ENCODE assay signal across 17 cellular contexts in genomic region chr11:109794501-109794900, GRCh38.
"Had no signal": no experiment of that assay in that cellular context is flagged by ENCODE, and none has a peak within 500 bp of the region (broad histone marks: within the 10 kb centered on the region; RNA-seq: fewer than 3 reads in every experiment).

No MANE protein-coding gene starts in this region.

- H3K36me3 ChIP-seq: colonic mucosa, gastrocnemius medialis, right atrium auricular region had no signal

- H3K27ac ChIP-seq: colonic mucosa, gastrocnemius medialis, right atrium auricular region had no signal

- ATAC-seq: activated CD8-positive, alpha-beta memory T cell treated with anti-CD3 and anti-CD28 coated beads, Interleukin-2, amount 10 ng/mL, durations not matched to agents 7 days and 5 days; gastrocnemius medialis; left ventricle myocardium superior; stimulated activated memory B cell treated with anti-CD40 and anti-IgM and Interleukin-4, amounts not matched to agents 10 μg/mL and 1 μg/mL and 100 μg/mL, for 72 hours had no signal

- H3K4me3 ChIP-seq: colonic mucosa, gastrocnemius medialis, right atrium auricular region had no signal

- H3K9me3 ChIP-seq: colonic mucosa, gastrocnemius medialis, right atrium auricular region had no signal

- H3K27me3 ChIP-seq: colonic mucosa, gastrocnemius medialis, right atrium auricular region had no signal

- H3K27ac Mint-ChIP-seq: activated CD8-positive, alpha-beta memory T cell treated with anti-CD3 and anti-CD28 coated beads, Interleukin-2, amount 10 ng/mL, durations not matched to agents 7 days and 5 days; activated naive CD4-positive, alpha-beta T cell treated with anti-CD3 and anti-CD28 coated beads, Interleukin-2, amount 50 U/mL, for 24 hours; activated T-cell treated with anti-CD3 and anti-CD28 coated beads, Interleukin-2, amount 50 U/mL, for 24 hours; stimulated activated memory B cell treated with anti-CD40 and anti-IgM and Interleukin-4, amounts not matched to agents 10 μg/mL and 1 μg/mL and 100 μg/mL, for 72 hours had no signal

- H3K9me3 Mint-ChIP-seq: activated naive CD4-positive, alpha-beta T cell treated with anti-CD3 and anti-CD28 coated beads, Interleukin-2, amount 50 U/mL, for 24 hours; activated T-cell treated with anti-CD3 and anti-CD28 coated beads, Interleukin-2, amount 50 U/mL, for 24 hours; neural crest cell; stimulated activated memory B cell treated with anti-CD40 and anti-IgM and Interleukin-4, amounts not matched to agents 10 μg/mL and 1 μg/mL and 100 μg/mL, for 72 hours had no signal

- H3K4me1 ChIP-seq: colonic mucosa, gastrocnemius medialis, right atrium auricular region had no signal

- H3K27me3 Mint-ChIP-seq: activated CD8-positive, alpha-beta memory T cell treated with anti-CD3 and anti-CD28 coated beads, Interleukin-2, amount 10 ng/mL, durations not matched to agents 7 days and 5 days; activated naive CD4-positive, alpha-beta T cell treated with anti-CD3 and anti-CD28 coated beads, Interleukin-2, amount 50 U/mL, for 24 hours; activated T-cell treated with anti-CD3 and anti-CD28 coated beads, Interleukin-2, amount 50 U/mL, for 24 hours had no signal

- DNase-seq: activated CD4-positive, alpha-beta T cell treated with anti-CD3 and anti-CD28 coated beads, Interleukin-2, amount 50 U/mL, for 48 hours; activated CD4-positive, CD25-positive, alpha-beta regulatory T cell treated with anti-CD3 and anti-CD28 coated beads, Interleukin-2, amount 50 U/mL, for 72 hours; activated CD8-positive, alpha-beta memory T cell treated with anti-CD3 and anti-CD28 coated beads, Interleukin-2, amount 10 ng/mL, durations not matched to agents 7 days and 5 days; activated effector memory CD4-positive, alpha-beta T cell treated with Interleukin-2 at 50 U/mL for 16 hours; activated T-cell treated with anti-CD3 and anti-CD28 coated beads, Interleukin-2, amount 50 U/mL, for 24 hours; colonic mucosa; effector CD4-positive, alpha-beta T cell; gastrocnemius medialis; kidney; left ventricle myocardium superior; stimulated activated CD4-positive, alpha-beta T cell treated with anti-CD3 and anti-CD28 coated beads, Interleukin-1b, Interleukin-23, amount 100 ng/mL, for 48 hours; T-helper 2 cell; trophoblast cell had no signal

- H3K36me3 Mint-ChIP-seq: activated CD8-positive, alpha-beta memory T cell treated with anti-CD3 and anti-CD28 coated beads, Interleukin-2, amount 10 ng/mL, durations not matched to agents 7 days and 5 days; activated naive CD4-positive, alpha-beta T cell treated with anti-CD3 and anti-CD28 coated beads, Interleukin-2, amount 50 U/mL, for 24 hours; stimulated activated memory B cell treated with anti-CD40 and anti-IgM and Interleukin-4, amounts not matched to agents 10 μg/mL and 1 μg/mL and 100 μg/mL, for 72 hours had no signal

- H3K4me1 Mint-ChIP-seq: activated CD8-positive, alpha-beta memory T cell treated with anti-CD3 and anti-CD28 coated beads, Interleukin-2, amount 10 ng/mL, durations not matched to agents 7 days and 5 days; activated naive CD4-positive, alpha-beta T cell treated with anti-CD3 and anti-CD28 coated beads, Interleukin-2, amount 50 U/mL, for 24 hours; neural crest cell; stimulated activated memory B cell treated with anti-CD40 and anti-IgM and Interleukin-4, amounts not matched to agents 10 μg/mL and 1 μg/mL and 100 μg/mL, for 72 hours had no signal

- H3K4me3 Mint-ChIP-seq: activated CD8-positive, alpha-beta memory T cell treated with anti-CD3 and anti-CD28 coated beads, Interleukin-2, amount 10 ng/mL, durations not matched to agents 7 days and 5 days; activated naive CD4-positive, alpha-beta T cell treated with anti-CD3 and anti-CD28 coated beads, Interleukin-2, amount 50 U/mL, for 24 hours; activated T-cell treated with anti-CD3 and anti-CD28 coated beads, Interleukin-2, amount 50 U/mL, for 24 hours; neural crest cell; stimulated activated memory B cell treated with anti-CD40 and anti-IgM and Interleukin-4, amounts not matched to agents 10 μg/mL and 1 μg/mL and 100 μg/mL, for 72 hours had no signal
